ENCODE assay signal across 8 cellular contexts in the genomic region with DNA sequence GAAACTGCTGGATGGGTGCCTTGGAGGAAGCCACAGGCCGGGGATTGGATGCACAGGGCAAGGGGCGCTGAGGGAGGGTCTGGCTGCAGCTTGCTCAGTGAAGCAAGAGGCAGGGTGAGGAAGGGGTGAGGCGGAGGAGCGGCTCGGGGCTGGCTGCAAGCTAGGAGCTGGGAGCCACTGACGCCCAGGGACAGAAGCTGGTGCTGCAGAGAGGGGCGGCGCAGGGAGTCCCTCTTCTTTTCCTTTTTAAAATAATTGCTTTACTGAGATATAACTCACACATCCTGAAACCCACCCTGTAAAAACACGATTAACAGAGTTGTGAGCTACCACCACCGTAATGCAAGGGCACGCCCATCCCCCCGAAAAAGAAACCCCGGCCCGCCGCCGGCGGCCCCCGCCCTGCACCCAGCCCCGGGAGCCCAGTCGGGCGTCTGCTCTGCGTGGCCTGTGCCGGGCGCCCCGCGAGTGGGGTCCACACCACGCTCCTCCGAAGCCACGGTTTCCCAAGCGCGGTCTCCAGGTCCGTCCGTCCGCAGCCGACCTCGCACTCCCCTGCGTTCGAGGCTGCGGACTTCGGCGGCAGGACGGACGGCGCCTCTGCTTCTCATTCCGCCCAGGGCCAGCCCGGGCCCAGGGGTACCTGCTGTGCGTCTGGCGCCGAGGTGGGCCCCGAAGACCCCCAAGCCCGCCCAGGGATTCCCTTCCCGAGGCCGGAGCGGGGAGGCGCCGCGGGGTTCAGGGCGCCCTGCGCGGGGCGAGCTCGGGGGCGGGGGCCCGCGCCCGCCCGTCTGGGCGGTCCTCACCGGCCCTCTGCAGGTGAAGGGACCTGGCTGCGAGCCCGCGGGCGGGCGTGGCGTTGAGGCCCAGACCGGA. TPM values are rescaled to one million over a fixed set of nuclear protein-coding genes. Genes with fewer than 3 reads are reported as not detected.
DNase-seq lines count a peak whose midpoint lies in the region; ATAC-seq and TF ChIP-seq lines count a peak whose summit lies in the region.

No MANE protein-coding gene starts in this region.

- peak; percentile 68 to 75 for DNase-seq in Caco-2
- DNase-seq in GM19238 (ENCODE audit: insufficient read length, low spot score) = peak; percentile 46
- peak in 33 of 34 experiments; percentile 21 to 80 (median 50) for DNase-seq in T-cell
- peak; percentile 43 for DNase-seq in astrocyte of the spinal cord (ENCODE audit: low read depth, low spot score)
- DNase-seq in NK-92 (lab: John Stamatoyannopoulos, UW; ENCODE audit: unreplicated experiment) = no peak

- peak overlapping the region; percentile 85 for H3K4me3 Mint-ChIP-seq in Caco-2 (ENCODE audit: unreplicated experiment)
- peak overlapping the region; percentile 86 to 90 (median 88) for H3K4me3 Mint-ChIP-seq in T-cell

- intact Hi-C loops in Caco-2 (cut with micrococcal nuclease; ENCODE audit: unreplicated experiment) = loop anchor here (1.0 kb wide), 2 partner anchors 57 to 97 kb away; a partner anchor contains a TSS

- H3K27ac Mint-ChIP-seq in Caco-2 (ENCODE audit: unreplicated experiment) = peak overlapping the region; percentile 83
- H3K27ac Mint-ChIP-seq in T-cell = peak overlapping the region; percentile 85 to 88

- no peaks in the 10 kb centered on the region for H3K9me3 Mint-ChIP-seq in Caco-2 (ENCODE audit: unreplicated experiment)
- no peaks in the 10 kb centered on the region for H3K9me3 Mint-ChIP-seq in T-cell

- peak overlapping the region; percentile 57 for H3K9ac ChIP-seq in iPS-18a (ENCODE audit: low read length)
- peak overlapping the region; percentile 96 for H3K9ac ChIP-seq in skeletal muscle satellite cell (ENCODE audit: low read depth, low read length)

- in situ Hi-C loops in astrocyte of the spinal cord (cut with HindIII; ENCODE audit: low sequenced_read_pairs) = no loop called here

- no peak for TF ChIP-seq CTCF in Caco-2 (IDR thresholded peaks at IDR 0.05; ENCODE audit: insufficient read depth in 1 of 2, low read depth in 1 of 2, low read length in 1 of 2, severe bottlenecking in 1 of 2, unreplicated experiment in 1 of 2)
- peak; percentile 41 for TF ChIP-seq CTCF in astrocyte of the spinal cord (IDR thresholded peaks at IDR 0.05; ENCODE audit: low read depth, low read length)

- H3K27me3 Mint-ChIP-seq in Caco-2 (ENCODE audit: insufficient read depth, unreplicated experiment) = no peaks in the 10 kb centered on the region
- no peaks in the 10 kb centered on the region for H3K27me3 Mint-ChIP-seq in T-cell

- H3K27me3 ChIP-seq in Caco-2 (replicated peaks; ENCODE audit: control insufficient read depth, insufficient read depth, low read length) (no peaks in the 10 kb centered on the region), iPS-18a (ENCODE audit: control insufficient read depth, insufficient read depth, low read length) (no peaks in the 10 kb centered on the region), skeletal muscle satellite cell (ENCODE audit: control insufficient read depth, insufficient read depth, low read length) (no peaks in the 10 kb centered on the region)

- H3K4me1 ChIP-seq in Caco-2 (0 out of 2 replicates have a peak, but pooled peaks cover 10% of the 10 kb centered on the region), iPS-18a (ENCODE audit: control insufficient read depth, low read depth, low read length) (peaks cover 4% of the 10 kb centered on the region), skeletal muscle satellite cell (ENCODE audit: control insufficient read depth, insufficient read depth, low read length) (peaks cover 38% of the 10 kb centered on the region)

- H3K27ac ChIP-seq in iPS-18a (ENCODE audit: low read length) = no peak overlapping the region

- ATAC-seq in HG03565 (IDR thresholded peaks at IDR 0.05; ENCODE audit: unreplicated experiment) = peak; percentile 9
- ATAC-seq in T-cell (replicated peaks in 1 of 4) = peak; percentile 34 to 43 (median 36)

- H3K4me3 ChIP-seq in Caco-2 (ENCODE audit: low read depth, low read length) (peak overlapping the region; percentile 91), astrocyte of the spinal cord (ENCODE audit: low read depth, low read length) (peak overlapping the region; percentile 69), iPS-18a (ENCODE audit: low read length) (peak overlapping the region; percentile 70), skeletal muscle satellite cell (ENCODE audit: low read length) (peak overlapping the region; percentile 96)

- CTCF ChIA-PET in Caco-2 (lab: Charles Lee) = interaction anchor here (0.6 to 1.3 kb wide), 9 partner anchors 10 to 421 kb away, joined by 3 to 10 read pairs (median 3); a partner anchor contains a TSS
- CTCF ChIA-PET in T-cell (lab: Charles Lee) = interaction anchor here (0.5 to 2.9 kb wide), 16 partner anchors 16 to 336 kb away, joined by 3 to 14 read pairs (median 4); no protein-coding TSS in a partner anchor

- BruUV-seq in Caco-2 (replicated peaks; lab: Mats Ljungman, UMichigan) = TSS peak; percentile 37

- H3K9me3 ChIP-seq in Caco-2 (no peaks in the 10 kb centered on the region), iPS-18a (ENCODE audit: control insufficient read depth, low read depth, low read length) (no peaks in the 10 kb centered on the region), skeletal muscle satellite cell (replicated peaks; ENCODE audit: low read length) (no peaks in the 10 kb centered on the region)

- H3K36me3 Mint-ChIP-seq in Caco-2 (ENCODE audit: insufficient read depth, unreplicated experiment) (peaks cover 18% of the 10 kb centered on the region), T-cell (peaks cover 5% of the 10 kb centered on the region)

- H3K36me3 ChIP-seq in Caco-2 (ENCODE audit: control insufficient read depth, insufficient read depth, low read length) (no peaks in the 10 kb centered on the region), iPS-18a (ENCODE audit: control insufficient read depth, low read depth, low read length) (peaks cover 4% of the 10 kb centered on the region), skeletal muscle satellite cell (ENCODE audit: insufficient read depth, low read length) (peaks cover 23% of the 10 kb centered on the region)

- POLR2A ChIA-PET in Caco-2 (lab: Charles Lee) = interaction anchor here (0.6 to 2.3 kb wide), 10 partner anchors 56 to 564 kb away, joined by 3 to 25 read pairs (median 4); a partner anchor contains a TSS
- POLR2A ChIA-PET in T-cell (lab: Charles Lee) = interaction anchor here (0.5 to 1.8 kb wide), 7 partner anchors 15 to 1157 kb away, joined by 3 to 5 read pairs (median 4); no protein-coding TSS in a partner anchor

- H3K4me2 ChIP-seq in skeletal muscle satellite cell (ENCODE audit: low read length) = peak overlapping the region; percentile 93

- peaks cover 20% of the 10 kb centered on the region for H3K4me1 Mint-ChIP-seq in Caco-2 (ENCODE audit: low read depth, unreplicated experiment)
- peaks cover 33 to 41% (median 39%) of the 10 kb centered on the region in 3 donors for H3K4me1 Mint-ChIP-seq in T-cell

RNA-seq across cellular contexts. Expression of a gene that starts 0.9 kb away (rescaled TPM):
- total RNA-seq in Caco-2 (2022) (26.3 and 27.4 TPM in 2 replicates), T-cell (10 to 100 TPM; 39.9 to 53.7 (median 42.7) TPM)
- total RNA-seq in skeletal muscle satellite cell (2012; rRNA removed) = 7.0 and 17.7 TPM in 2 replicates

RNA-seq across cellular contexts. Expression of a gene that starts 56.5 kb away (rescaled TPM):
- total RNA-seq in Caco-2 (2022) (81.1 and 89.3 TPM in 2 replicates), T-cell (100 to 1,000 TPM in 2 of 5 donors, 10 to 100 TPM in 3; 62.3 to 114 (median 87.2) TPM)
- 71.7 and 73.6 TPM in 2 replicates for total RNA-seq in skeletal muscle satellite cell (2012; rRNA removed)
